ENCODE assay signal across 25 cellular contexts in the genomic region with DNA sequence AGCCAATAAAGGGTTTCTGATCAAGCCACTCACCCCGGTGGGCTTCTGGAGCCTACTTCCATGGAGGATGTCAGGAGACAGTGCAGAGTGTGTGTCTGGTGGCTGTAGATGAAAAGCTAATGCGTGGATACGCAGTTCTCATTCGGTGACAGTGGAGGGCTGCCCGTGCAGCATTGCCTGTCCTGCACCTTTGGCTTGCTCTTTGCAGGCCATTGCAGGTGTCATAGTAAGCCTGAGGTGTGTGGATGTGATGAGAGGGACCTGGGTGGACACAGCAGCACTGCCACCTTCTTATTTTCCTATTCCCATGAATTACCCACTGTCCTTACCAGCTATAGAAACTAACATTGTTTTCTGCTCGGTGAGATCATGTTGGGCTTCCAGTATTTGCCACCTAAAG.
A peak's percentile ranks its signal among the peaks of the same experiment; 100 is the strongest.
DNase-seq lines count a peak whose midpoint lies in the region; ATAC-seq and TF ChIP-seq lines count a peak whose summit lies in the region.
"Had no signal": no experiment of that assay in that cellular context is flagged by ENCODE, and none has a peak within 500 bp of the region (broad histone marks: within the 10 kb centered on the region; RNA-seq: fewer than 3 reads in every experiment).

No MANE protein-coding gene starts in this region.

- TF ChIP-seq POLR2A in IMR-90 (IDR thresholded peaks at IDR 0.05; ENCODE audit: low read depth, low read length): no peak
- no peak for TF ChIP-seq POLR2A in esophagus muscularis mucosa (IDR thresholded peaks at IDR 0.05; ENCODE audit: low read depth)
- TF ChIP-seq POLR2A in vagina (IDR thresholded peaks at IDR 0.05): no peak

- DNase-seq in IMR-90 (no peak), esophagus muscularis mucosa (ENCODE audit: extremely low spot score) (peak; percentile 70), mucosa of gallbladder (ENCODE audit: low spot score) (peak; percentile 9), vagina (ENCODE audit: extremely low spot score in 2 of 2) (peak; percentile 40 to 52)
- DNase-seq in stimulated activated naive CD4-positive, alpha-beta T cell (lab: John Stamatoyannopoulos, UW): no peak
- no peak for DNase-seq in stimulated activated effector memory CD8-positive, alpha-beta T cell treated with anti-CD3 and anti-CD28 coated beads, Interleukin-12 subunit alpha, Interleukin-12 subunit beta, amount 100 ng/mL, for 72 hours (ENCODE audit: low spot score in 2 of 2)
- no peak for DNase-seq in stimulated activated naive B cell treated with anti-CD40 and anti-IgM and Interleukin-4, amounts not matched to agents 10 μg/mL and 1 μg/mL and 100 μg/mL, for 72 hours
- DNase-seq: 8988T; ACHN; BE2C; C1 segment of cervical spinal cord; CD4-positive, alpha-beta memory T cell; CD4-positive, CD25-positive, alpha-beta regulatory T cell; CD8-positive, alpha-beta memory T cell; COR-L47; DMS 273 treated with DMSO at 0.1 percent for 48 hours; DMS153; DMS53; DMS79; DND-41; EL; GDM1 had no signal

- no peak overlapping the region for H3K56ac ChIP-seq in IMR-90 (ENCODE audit: extremely low read depth, insufficient read depth, low read length)

- H3K27ac ChIP-seq in IMR-90 (ENCODE audit: insufficient read depth, low read length) (no peak overlapping the region), esophagus muscularis mucosa (replicated peaks in 1 of 4) (no peak overlapping the region), vagina (no peak overlapping the region)
- H3K27ac ChIP-seq: BLaER1 had no signal

- no peak overlapping the region for H2AK5ac ChIP-seq in IMR-90 (ENCODE audit: low read depth, low read length)

- H3K27me3 ChIP-seq in IMR-90 (ENCODE audit: control insufficient read depth, insufficient read depth, low read length): no peaks in the 10 kb centered on the region
- H3K27me3 ChIP-seq in esophagus muscularis mucosa: peaks cover 0 to 6% (median 0%) of the 10 kb centered on the region in 4 donors
- H3K27me3 ChIP-seq in vagina: no peaks in the 10 kb centered on the region
- H3K27me3 ChIP-seq: BLaER1 had no signal

- no peaks in the 10 kb centered on the region for H3K4me1 Mint-ChIP-seq in stimulated activated effector memory CD8-positive, alpha-beta T cell treated with anti-CD3 and anti-CD28 coated beads, Interleukin-12 subunit alpha, Interleukin-12 subunit beta, amount 100 ng/mL, for 72 hours
- no peaks in the 10 kb centered on the region for H3K4me1 Mint-ChIP-seq in stimulated activated naive B cell treated with anti-CD40 and anti-IgM and Interleukin-4, amounts not matched to agents 10 μg/mL and 1 μg/mL and 100 μg/mL, for 72 hours
- H3K4me1 Mint-ChIP-seq: CD14-positive monocyte; CD4-positive, alpha-beta memory T cell; CD4-positive, CD25-positive, alpha-beta regulatory T cell; CD8-positive, alpha-beta memory T cell had no signal

- WGBS in IMR-90 (ENCODE audit: extremely low coverage in 2 of 2, insufficient read length in 1 of 2), 2 experiments: no CpG with 5 or more reads among the region's 6 CpGs
- WGBS in esophagus muscularis mucosa: 66% methylated on average over 6 of the region's 6 CpGs

- H3K4me1 ChIP-seq in IMR-90 (ENCODE audit: control insufficient read depth, insufficient read depth, low read length) (peaks cover 3% of the 10 kb centered on the region), esophagus muscularis mucosa (no peaks in the 10 kb centered on the region), vagina (no peaks in the 10 kb centered on the region)
- H3K4me1 ChIP-seq: BE2C, BLaER1 had no signal

- POLR2A ChIA-PET in IMR-90 (lab: Charles Lee; ENCODE audit: unreplicated experiment): no interaction called here

- H4K8ac ChIP-seq in IMR-90 (ENCODE audit: low read depth in 2 of 2, low read length in 2 of 2): no peak overlapping the region

- intact Hi-C loops in IMR-90 (cut with micrococcal nuclease) (no loop called here), esophagus muscularis mucosa (cut with DNase I) (no loop called here), vagina (cut with DNase I) (no loop called here)

- no peak overlapping the region for H2AK9ac ChIP-seq in IMR-90 (replicated peaks; ENCODE audit: low read depth, low read length, poor library complexity)

- no peaks in the 10 kb centered on the region for H3K36me3 Mint-ChIP-seq in stimulated activated effector memory CD8-positive, alpha-beta T cell treated with anti-CD3 and anti-CD28 coated beads, Interleukin-12 subunit alpha, Interleukin-12 subunit beta, amount 100 ng/mL, for 72 hours
- no peaks in the 10 kb centered on the region for H3K36me3 Mint-ChIP-seq in stimulated activated naive B cell treated with anti-CD40 and anti-IgM and Interleukin-4, amounts not matched to agents 10 μg/mL and 1 μg/mL and 100 μg/mL, for 72 hours
- H3K36me3 Mint-ChIP-seq: CD14-positive monocyte; CD4-positive, alpha-beta memory T cell; CD4-positive, CD25-positive, alpha-beta regulatory T cell had no signal

- TF ChIP-seq RAD21 in IMR-90 (IDR thresholded peaks at IDR 0.05; ENCODE audit: low read length): no peak

- no peak overlapping the region for H3K27ac Mint-ChIP-seq in stimulated activated effector memory CD8-positive, alpha-beta T cell treated with anti-CD3 and anti-CD28 coated beads, Interleukin-12 subunit alpha, Interleukin-12 subunit beta, amount 100 ng/mL, for 72 hours
- H3K27ac Mint-ChIP-seq in stimulated activated naive B cell treated with anti-CD40 and anti-IgM and Interleukin-4, amounts not matched to agents 10 μg/mL and 1 μg/mL and 100 μg/mL, for 72 hours: no peak overlapping the region
- H3K27ac Mint-ChIP-seq: CD14-positive monocyte; CD4-positive, alpha-beta memory T cell; CD4-positive, CD25-positive, alpha-beta regulatory T cell; CD8-positive, alpha-beta memory T cell had no signal

- H3K4ac ChIP-seq in IMR-90 (ENCODE audit: low read depth, low read length): no peak overlapping the region

- TF ChIP-seq EP300 in esophagus muscularis mucosa (IDR thresholded peaks at IDR 0.05): no peak

- no peak overlapping the region for H4K5ac ChIP-seq in IMR-90 (ENCODE audit: low read depth, low read length)

- no peak overlapping the region for H2BK20ac ChIP-seq in IMR-90 (ENCODE audit: low read depth, low read length)

- H3K9me1 ChIP-seq in IMR-90 (ENCODE audit: insufficient read depth, low read length): peaks cover 3% of the 10 kb centered on the region; the same call in 1 of the 2 replicates

- H3K9me3 Mint-ChIP-seq in stimulated activated effector memory CD8-positive, alpha-beta T cell treated with anti-CD3 and anti-CD28 coated beads, Interleukin-12 subunit alpha, Interleukin-12 subunit beta, amount 100 ng/mL, for 72 hours: peaks cover 6% of the 10 kb centered on the region
- peaks cover 0 to 2% of the 10 kb centered on the region in 2 donors for H3K9me3 Mint-ChIP-seq in stimulated activated naive B cell treated with anti-CD40 and anti-IgM and Interleukin-4, amounts not matched to agents 10 μg/mL and 1 μg/mL and 100 μg/mL, for 72 hours

- in situ Hi-C loops in IMR-90 (cut with MboI; ENCODE audit: low sequenced_read_pairs): no loop called here

- no peaks in the 10 kb centered on the region for H3K9me3 ChIP-seq in IMR-90 (ENCODE audit: control insufficient read depth, insufficient read depth, low read length)
- H3K9me3 ChIP-seq in esophagus muscularis mucosa: no peaks in the 10 kb centered on the region
- no peaks in the 10 kb centered on the region for H3K9me3 ChIP-seq in vagina
- H3K9me3 ChIP-seq: BE2C, BLaER1 had no signal

- dilution Hi-C loops in IMR-90 (cut with HindIII; ENCODE audit: low sequenced_read_pairs, unreplicated experiment): no loop called here

- H2BK5ac ChIP-seq in IMR-90 (ENCODE audit: low read depth, low read length, poor library complexity, severe bottlenecking): no peak overlapping the region

- H3K14ac ChIP-seq in IMR-90 (replicated peaks; ENCODE audit: low read depth, low read length): no peak overlapping the region

- CTCF ChIA-PET in IMR-90 (lab: Yijun Ruan, JAX): interaction anchor here (0.6 kb wide), 1 partner anchor 162 kb away, joined by 3 read pairs; no protein-coding TSS in a partner anchor

- no peak overlapping the region for H3K4me2 ChIP-seq in IMR-90 (ENCODE audit: low read depth, low read length)
- H3K4me2 ChIP-seq: BLaER1 had no signal

- ATAC-seq in IMR-90 (ENCODE audit: low read depth): no peak
- no peak for ATAC-seq in stimulated activated effector memory CD8-positive, alpha-beta T cell treated with anti-CD3 and anti-CD28 coated beads, Interleukin-12 subunit alpha, Interleukin-12 subunit beta, amount 100 ng/mL, for 72 hours
- ATAC-seq in stimulated activated naive B cell treated with anti-CD40 and anti-IgM and Interleukin-4, amounts not matched to agents 10 μg/mL and 1 μg/mL and 100 μg/mL, for 72 hours (replicated peaks): no peak
- ATAC-seq: GM12878 had no signal

- H3K79me1 ChIP-seq in IMR-90 (ENCODE audit: low read depth in 1 of 2, low read length in 2 of 2): peaks cover 0 to 12% of the 10 kb centered on the region in 2 experiments; a peak in 1 of 4 replicates

- peaks cover 0 to 5% of the 10 kb centered on the region in 2 donors for H3K27me3 Mint-ChIP-seq in stimulated activated naive B cell treated with anti-CD40 and anti-IgM and Interleukin-4, amounts not matched to agents 10 μg/mL and 1 μg/mL and 100 μg/mL, for 72 hours

- H3K4me3 Mint-ChIP-seq in stimulated activated effector memory CD8-positive, alpha-beta T cell treated with anti-CD3 and anti-CD28 coated beads, Interleukin-12 subunit alpha, Interleukin-12 subunit beta, amount 100 ng/mL, for 72 hours: no peak overlapping the region
- H3K4me3 Mint-ChIP-seq in stimulated activated naive B cell treated with anti-CD40 and anti-IgM and Interleukin-4, amounts not matched to agents 10 μg/mL and 1 μg/mL and 100 μg/mL, for 72 hours: no peak overlapping the region
- H3K4me3 Mint-ChIP-seq: CD14-positive monocyte; CD4-positive, alpha-beta memory T cell; CD4-positive, CD25-positive, alpha-beta regulatory T cell; CD8-positive, alpha-beta memory T cell had no signal

- no peak overlapping the region for H4K91ac ChIP-seq in IMR-90 (ENCODE audit: insufficient read depth, low read depth, low read length)

- H2BK120ac ChIP-seq in IMR-90 (ENCODE audit: low read depth, low read length): no peak overlapping the region

- H3K9ac ChIP-seq in IMR-90 (ENCODE audit: low read depth, low read length): no peak overlapping the region
- H3K9ac ChIP-seq: BLaER1 had no signal

- BruUV-seq in IMR-90 (replicated peaks; lab: Mats Ljungman, UMichigan): no TSS peak

- no peak overlapping the region for H3K18ac ChIP-seq in IMR-90 (ENCODE audit: low read depth, low read length)

- no peak overlapping the region for H3K4me3 ChIP-seq in IMR-90 (ENCODE audit: insufficient read depth, low read depth, low read length)
- H3K4me3 ChIP-seq in esophagus muscularis mucosa: no peak overlapping the region
- no peak overlapping the region for H3K4me3 ChIP-seq in vagina
- H3K4me3 ChIP-seq: BLaER1, GM12878 had no signal

- no peak overlapping the region for H2BK15ac ChIP-seq in IMR-90 (ENCODE audit: low read depth, low read length)

- TF ChIP-seq CTCF in IMR-90 (conservative IDR thresholded peaks at IDR 0.05; ENCODE audit: low read depth, low read length) (no peak), esophagus muscularis mucosa (IDR thresholded peaks at IDR 0.05) (no peak), vagina (IDR thresholded peaks at IDR 0.05) (no peak)

- no peak overlapping the region for H3K23ac ChIP-seq in IMR-90 (ENCODE audit: low read depth, low read length)

- H4K20me1 ChIP-seq in IMR-90 (ENCODE audit: insufficient read depth, low read length): no peaks in the 10 kb centered on the region
- H4K20me1 ChIP-seq: BLaER1 had no signal

- peak overlapping the region; percentile 44 for H2AFZ ChIP-seq in IMR-90 (replicated peaks; ENCODE audit: low read length, poor library complexity)

- H3K36me3 ChIP-seq in IMR-90 (ENCODE audit: control insufficient read depth, insufficient read depth, low read length) (no peaks in the 10 kb centered on the region), esophagus muscularis mucosa (no peaks in the 10 kb centered on the region), vagina (no peaks in the 10 kb centered on the region)
- H3K36me3 ChIP-seq: BE2C, BLaER1 had no signal

Comparison
In these comparisons a context has a peak if more than half of its experiments do, and no peak if none do; other contexts are left out.
1. DNase-seq: peak in esophagus muscularis mucosa (single experiment), mucosa of gallbladder (single experiment) and vagina (2 of 2); none in IMR-90 (single experiment), stimulated activated naive CD4-positive, alpha-beta T cell (0 of 6), stimulated activated effector memory CD8-positive, alpha-beta T cell treated with anti-CD3 and anti-CD28 coated beads, Interleukin-12 subunit alpha, Interleukin-12 subunit beta, amount 100 ng/mL, for 72 hours (0 of 2) and stimulated activated naive B cell treated with anti-CD40 and anti-IgM and Interleukin-4, amounts not matched to agents 10 μg/mL and 1 μg/mL and 100 μg/mL, for 72 hours (single experiment).